8 cellular contexts compared by ENCODE assay signal in genomic region chr5:102296229-102296817, GRCh38. TPM values are rescaled to one million over a fixed set of nuclear protein-coding genes. Genes with fewer than 3 reads are reported as not detected.
DNase-seq lines count a peak whose midpoint lies in the region; ATAC-seq and TF ChIP-seq lines count a peak whose summit lies in the region.

A gene with protein sequence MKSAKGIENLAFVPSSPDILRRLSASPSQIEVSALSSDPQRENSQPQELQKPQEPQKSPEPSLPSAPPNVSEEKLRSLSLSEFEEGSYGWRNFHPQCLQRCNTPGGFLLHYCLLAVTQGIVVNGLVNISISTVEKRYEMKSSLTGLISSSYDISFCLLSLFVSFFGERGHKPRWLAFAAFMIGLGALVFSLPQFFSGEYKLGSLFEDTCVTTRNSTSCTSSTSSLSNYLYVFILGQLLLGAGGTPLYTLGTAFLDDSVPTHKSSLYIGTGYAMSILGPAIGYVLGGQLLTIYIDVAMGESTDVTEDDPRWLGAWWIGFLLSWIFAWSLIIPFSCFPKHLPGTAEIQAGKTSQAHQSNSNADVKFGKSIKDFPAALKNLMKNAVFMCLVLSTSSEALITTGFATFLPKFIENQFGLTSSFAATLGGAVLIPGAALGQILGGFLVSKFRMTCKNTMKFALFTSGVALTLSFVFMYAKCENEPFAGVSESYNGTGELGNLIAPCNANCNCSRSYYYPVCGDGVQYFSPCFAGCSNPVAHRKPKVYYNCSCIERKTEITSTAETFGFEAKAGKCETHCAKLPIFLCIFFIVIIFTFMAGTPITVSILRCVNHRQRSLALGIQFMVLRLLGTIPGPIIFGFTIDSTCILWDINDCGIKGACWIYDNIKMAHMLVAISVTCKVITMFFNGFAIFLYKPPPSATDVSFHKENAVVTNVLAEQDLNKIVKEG (minus strand): TSS chr5:102296284. CDS start chr5:102296262, 22 bp downstream.

- H3K4me3 Mint-ChIP-seq in dendritic cell treated with granulocyte-macrophage colony-stimulating factor and Interleukin-4, amounts not matched to agents 40 ng/mL and 50 ng/mL, for 4 days = peak within 1 kb of the TSS; percentile 84

- ATAC-seq in GM18520 (IDR thresholded peaks at IDR 0.05; ENCODE audit: unreplicated experiment) (peak; percentile 95), HG02973 (IDR thresholded peaks at IDR 0.05; ENCODE audit: unreplicated experiment) (peak; percentile 93), right lobe of liver (peak; percentile 98 to 100 (median 98))

- TF ChIP-seq POLR2A in right lobe of liver (IDR thresholded peaks at IDR 0.05) = peak; percentile 58

- H3K36me3 Mint-ChIP-seq in dendritic cell treated with granulocyte-macrophage colony-stimulating factor and Interleukin-4, amounts not matched to agents 40 ng/mL and 50 ng/mL, for 4 days (ENCODE audit: low read depth) = peaks cover 7% of the 10 kb centered on the region

- no peaks in the 10 kb centered on the region for H3K27me3 ChIP-seq in right lobe of liver

- H3K27ac Mint-ChIP-seq in dendritic cell treated with granulocyte-macrophage colony-stimulating factor and Interleukin-4, amounts not matched to agents 40 ng/mL and 50 ng/mL, for 4 days = peak within 1 kb of the TSS; percentile 78

- intact Hi-C loops in dendritic cell treated with granulocyte-macrophage colony-stimulating factor and Interleukin-4, amounts not matched to agents 40 ng/mL and 50 ng/mL, for 4 days (cut with micrococcal nuclease) = loop anchor here (10.0 kb wide), 2 partner anchors 228 to 828 kb away; partner anchors contain the start of genes GIN1 and PPIP5K2
- intact Hi-C loops in right lobe of liver (cut with DNase I) = no loop called here

- H3K4me1 ChIP-seq in right lobe of liver = no peaks in the 10 kb centered on the region

- in situ Hi-C loops in G401 (cut with HindIII; ENCODE audit: low sequenced_read_pairs) = no loop called here

- H3K27ac ChIP-seq in right lobe of liver = peak within 1 kb of the TSS; percentile 56 to 65 (median 57)

- H3K9me3 ChIP-seq in right lobe of liver = no peaks in the 10 kb centered on the region

- peak; percentile 41 for DNase-seq in NCI-H2107 (lab: John Stamatoyannopoulos, UW)
- peak; percentile 83 for DNase-seq in activated CD4-positive, alpha-beta T cell treated with anti-CD3 and anti-CD28 coated beads for 48 hours
- peak; percentile 93 to 95 (median 93) for DNase-seq in right lobe of liver
- DNase-seq in stimulated activated CD4-positive, alpha-beta T cell treated with anti-CD3 and anti-CD28 coated beads, Interleukin-2, amount 100 ng/mL, for 4 hours (ENCODE audit: low read depth) = peak; percentile 41
- DNase-seq in G401 (ENCODE audit: low spot score) = no peak

- 4% methylated on average over 3 of the region's 38 CpGs for WGBS in right lobe of liver (ENCODE audit: insufficient coverage, low coverage, low lambda C conversion rate, missing lambda C conversion rate)

- H3K4me3 ChIP-seq in right lobe of liver = peak within 1 kb of the TSS; percentile 57 to 71 (median 61)

- H3K36me3 ChIP-seq in right lobe of liver = no peaks in the 10 kb centered on the region

- H3K4me1 Mint-ChIP-seq in dendritic cell treated with granulocyte-macrophage colony-stimulating factor and Interleukin-4, amounts not matched to agents 40 ng/mL and 50 ng/mL, for 4 days (ENCODE audit: low read depth) = peaks cover 34% of the 10 kb centered on the region

- no peaks in the 10 kb centered on the region for H3K9me3 Mint-ChIP-seq in dendritic cell treated with granulocyte-macrophage colony-stimulating factor and Interleukin-4, amounts not matched to agents 40 ng/mL and 50 ng/mL, for 4 days

- peak; percentile 49 to 80 (median 68) for TF ChIP-seq CTCF in right lobe of liver (IDR thresholded peaks at IDR 0.05)

- H3K27me3 Mint-ChIP-seq in dendritic cell treated with granulocyte-macrophage colony-stimulating factor and Interleukin-4, amounts not matched to agents 40 ng/mL and 50 ng/mL, for 4 days = peaks cover 10% of the 10 kb centered on the region

RNA-seq across cellular contexts. Expression of the gene that starts here (rescaled TPM):
- 10 to 100 TPM in 1 of 6 experiments, 1 to 10 TPM in 5; 2.0 to 10.5 (median 5.5) TPM for total RNA-seq in right lobe of liver
- total RNA-seq in G401 (2014; rRNA removed; shearing (Covaris generic)) = not detected in 2 replicates
